8 cellular contexts compared by ENCODE assay signal in the genomic region with DNA sequence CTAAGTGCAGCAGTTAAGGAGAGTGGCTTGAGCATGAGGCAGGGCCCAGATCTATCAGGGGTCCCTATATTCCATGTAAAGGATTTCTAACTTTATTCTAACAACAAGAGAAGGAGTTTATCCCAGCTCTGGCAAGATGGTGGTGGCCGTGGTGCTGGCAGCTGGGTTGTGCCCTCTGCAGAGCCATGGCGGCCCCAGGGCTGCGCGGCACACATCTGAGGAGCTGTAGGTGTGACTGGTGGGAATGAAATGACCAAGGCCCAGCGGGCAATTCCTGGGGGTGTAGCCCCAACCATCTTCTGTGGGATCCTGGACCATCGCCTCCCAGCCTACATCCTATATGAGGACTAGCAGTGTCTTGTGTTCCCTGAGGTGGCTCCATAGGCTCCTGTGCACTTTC.
"Had no signal": no experiment of that assay in that cellular context is flagged by ENCODE, and none has a peak within 500 bp of the region (broad histone marks: within the 10 kb centered on the region; RNA-seq: fewer than 3 reads in every experiment).

No MANE protein-coding gene starts in this region.

- DNase-seq: GDM1, GF-D8 had no signal

- FAIRE-seq: G401.6, GM12878, GM12891, GM12892, GM18507, GM19239 had no signal

- H3K4me3 ChIP-seq: GM12878 had no signal

- ATAC-seq: GM12878 had no signal
